In genomic region chr21:30623362-30623761, GRCh38 we compare ENCODE assay signal across 7 cellular contexts. TPM values are rescaled to one million over a fixed set of nuclear protein-coding genes. Genes with fewer than 3 reads are reported as not detected.
"Had no signal": no experiment of that assay in that cellular context is flagged by ENCODE, and none has a peak within 500 bp of the region (broad histone marks: within the 10 kb centered on the region; RNA-seq: fewer than 3 reads in every experiment).

No MANE protein-coding gene starts in this region.

- DNase-seq: H9, HCEC 1CT, IMR-90 had no signal

- ATAC-seq: GM23338, K562 had no signal

- H2AFZ ChIP-seq: GM23338 had no signal

- H3K4me3 ChIP-seq: GM23338, K562 had no signal

- H3K4me2 ChIP-seq: GM23338 had no signal

RNA-seq across cellular contexts. Expression of gene KRTAP20-4, which starts 2.9 kb away (rescaled TPM):
- total RNA-seq: GM23338, H1, H9, HT-29, IMR-90, K562 had no signal
- polyA plus RNA-seq: GM23338, H1, IMR-90, K562 had no signal

RNA-seq across cellular contexts. Expression of gene KRTAP20-1, which starts 7.1 kb away (rescaled TPM):
- total RNA-seq: GM23338, H1, H9, HT-29, IMR-90, K562 had no signal
- polyA plus RNA-seq: GM23338, H1, IMR-90, K562 had no signal

RNA-seq across cellular contexts. Expression of gene KRTAP6-1, which starts 9.6 kb away (rescaled TPM):
- total RNA-seq: GM23338, H1, H9, HT-29, IMR-90, K562 had no signal
- polyA plus RNA-seq: GM23338, H1, IMR-90, K562 had no signal

RNA-seq across cellular contexts. Expression of gene KRTAP20-2, which starts 11.6 kb away (rescaled TPM):
- total RNA-seq: GM23338, H1, H9, HT-29, IMR-90, K562 had no signal
- polyA plus RNA-seq: GM23338, H1, IMR-90, K562 had no signal

RNA-seq across cellular contexts. Expression of gene KRTAP20-3, which starts 19.3 kb away (rescaled TPM):
- total RNA-seq: GM23338, H1, H9, HT-29, IMR-90, K562 had no signal
- polyA plus RNA-seq: GM23338, H1, IMR-90, K562 had no signal
